Comparison of ENCODE assay signal across 1 cellular context in genomic region chr20:35468671-35469334, GRCh38.
A peak's percentile ranks its signal among the peaks of the same experiment; 100 is the strongest.
TF ChIP-seq lines count a peak whose summit lies in the region.

No MANE protein-coding gene starts in this region.

TF ChIP-seq in HepG2, 621 proteins besides CTCF, POLR2A, EP300 and RAD21 (continued from another document and continues in another):
- TF ChIP-seq ZNF431 (CRISPR knock-in tag; IDR thresholded peaks at IDR 0.05; ENCODE audit: borderline replicate concordance, low read depth) (0 out of 2 replicates have a peak, but pooled peaks have one; percentile 48), AHDC1 (CRISPR knock-in tag; IDR thresholded peaks at IDR 0.05; ENCODE audit: borderline replicate concordance) (peak; percentile 68; the same call in 1 of the 2 replicates), KMT2B (CRISPR knock-in tag; IDR thresholded peaks at IDR 0.05) (peak; percentile 52), RELA (CRISPR knock-in tag; IDR thresholded peaks at IDR 0.05) (no peak), GTF3A (CRISPR knock-in tag; conservative IDR thresholded peaks at IDR 0.05) (peak; percentile 67; the same call in 1 of the 2 replicates), FOXA1 (IDR thresholded peaks at IDR 0.05) (no peak), FOXA1 (CRISPR knock-in tag; IDR thresholded peaks at IDR 0.05) (peak; percentile 85), CBX5 (CRISPR knock-in tag; IDR thresholded peaks at IDR 0.05; ENCODE audit: borderline replicate concordance) (0 out of 2 replicates have a peak, but pooled peaks have one; percentile 65), SNAI1 (CRISPR knock-in tag; IDR thresholded peaks at IDR 0.05; ENCODE audit: borderline replicate concordance) (no peak), ZIK1 (CRISPR knock-in tag; IDR thresholded peaks at IDR 0.05; ENCODE audit: borderline replicate concordance, low read depth) (no peak), TGIF2 (CRISPR knock-in tag; IDR thresholded peaks at IDR 0.05) (peak; percentile 69), ZNF761 (CRISPR knock-in tag; conservative IDR thresholded peaks at IDR 0.05) (peak; percentile 61; the same call in 1 of the 2 replicates), RARA (CRISPR knock-in tag; IDR thresholded peaks at IDR 0.05) (peak; percentile 55), ISL2 (CRISPR knock-in tag; IDR thresholded peaks at IDR 0.05) (peak; percentile 60), ZMYM2 (CRISPR knock-in tag; IDR thresholded peaks at IDR 0.05) (peak; percentile 95), POGZ (CRISPR knock-in tag; IDR thresholded peaks at IDR 0.05) (peak; percentile 52; the same call in 1 of the 2 replicates), KDM6A (CRISPR knock-in tag; IDR thresholded peaks at IDR 0.05; ENCODE audit: low read depth) (peak; percentile 61), DMAP1 (CRISPR knock-in tag; IDR thresholded peaks at IDR 0.05) (0 out of 2 replicates have a peak, but pooled peaks have one; percentile 54), ZNF597 (CRISPR knock-in tag; IDR thresholded peaks at IDR 0.05) (no peak), MIER2 (CRISPR knock-in tag; IDR thresholded peaks at IDR 0.05) (peak; percentile 26; the same call in 1 of the 2 replicates), GATAD1 (CRISPR knock-in tag; IDR thresholded peaks at IDR 0.05) (peak; percentile 52; the same call in 1 of the 2 replicates), PATZ1 (CRISPR knock-in tag; IDR thresholded peaks at IDR 0.05) (0 out of 2 replicates have a peak, but pooled peaks have one; percentile 20), XRCC5 (optimal IDR thresholded peaks at IDR 0.05; ENCODE audit: low read length) (peak; percentile 16), HNRNPL (IDR thresholded peaks at IDR 0.05; ENCODE audit: low read depth, low read length) (no peak), CEBPG (CRISPR knock-in tag; IDR thresholded peaks at IDR 0.05) (peak; percentile 98), SMYD3 (CRISPR knock-in tag; IDR thresholded peaks at IDR 0.05) (0 out of 2 replicates have a peak, but pooled peaks have one; percentile 67), ERF (CRISPR knock-in tag; IDR thresholded peaks at IDR 0.05) (peak; percentile 36; the same call in 1 of the 2 replicates), ZNF510 (CRISPR knock-in tag; IDR thresholded peaks at IDR 0.05; ENCODE audit: low read depth) (0 out of 2 replicates have a peak, but pooled peaks have one; percentile 26), IKZF5 (CRISPR knock-in tag; IDR thresholded peaks at IDR 0.05) (peak; percentile 45), NR2C2 (CRISPR knock-in tag; IDR thresholded peaks at IDR 0.05; ENCODE audit: borderline replicate concordance) (0 out of 2 replicates have a peak, but pooled peaks have one; percentile 50), HOMEZ (CRISPR knock-in tag; IDR thresholded peaks at IDR 0.05; ENCODE audit: low read depth) (0 out of 2 replicates have a peak, but pooled peaks have one; percentile 29), ZFP36L1 (CRISPR knock-in tag; IDR thresholded peaks at IDR 0.05) (peak; percentile 55; the same call in 1 of the 2 replicates), CREM (IDR thresholded peaks at IDR 0.05) (peak; percentile 58; the same call in 1 of the 2 replicates), CREM (CRISPR knock-in tag; IDR thresholded peaks at IDR 0.05) (no peak), ZBTB26 (CRISPR knock-in tag; IDR thresholded peaks at IDR 0.05; ENCODE audit: borderline replicate concordance) (peak; percentile 59; the same call in 1 of the 2 replicates), ZNF788 (CRISPR knock-in tag; IDR thresholded peaks at IDR 0.05; ENCODE audit: borderline replicate concordance) (peak; percentile 20; the same call in 1 of the 2 replicates), MXD4 (CRISPR knock-in tag; IDR thresholded peaks at IDR 0.05) (0 out of 2 replicates have a peak, but pooled peaks have one; percentile 29), HBP1 (CRISPR knock-in tag; IDR thresholded peaks at IDR 0.05; ENCODE audit: low read depth) (peak; percentile 59; the same call in 1 of the 2 replicates), JUND (CRISPR knock-in tag; IDR thresholded peaks at IDR 0.05) (peak; percentile 89), POGK (CRISPR knock-in tag; conservative IDR thresholded peaks at IDR 0.05) (peak; percentile 34; the same call in 1 of the 2 replicates), ZNF3 (CRISPR knock-in tag; IDR thresholded peaks at IDR 0.05) (peak; percentile 86; the same call in 1 of the 2 replicates), GRHL1 (CRISPR knock-in tag; conservative IDR thresholded peaks at IDR 0.05) (no peak), EHMT2 (IDR thresholded peaks at IDR 0.05; ENCODE audit: borderline replicate concordance, low read depth, low read length) (peak; percentile 35; the same call in 1 of the 2 replicates)
